ENCODE assay signal across 19 cellular contexts in the genomic region with DNA sequence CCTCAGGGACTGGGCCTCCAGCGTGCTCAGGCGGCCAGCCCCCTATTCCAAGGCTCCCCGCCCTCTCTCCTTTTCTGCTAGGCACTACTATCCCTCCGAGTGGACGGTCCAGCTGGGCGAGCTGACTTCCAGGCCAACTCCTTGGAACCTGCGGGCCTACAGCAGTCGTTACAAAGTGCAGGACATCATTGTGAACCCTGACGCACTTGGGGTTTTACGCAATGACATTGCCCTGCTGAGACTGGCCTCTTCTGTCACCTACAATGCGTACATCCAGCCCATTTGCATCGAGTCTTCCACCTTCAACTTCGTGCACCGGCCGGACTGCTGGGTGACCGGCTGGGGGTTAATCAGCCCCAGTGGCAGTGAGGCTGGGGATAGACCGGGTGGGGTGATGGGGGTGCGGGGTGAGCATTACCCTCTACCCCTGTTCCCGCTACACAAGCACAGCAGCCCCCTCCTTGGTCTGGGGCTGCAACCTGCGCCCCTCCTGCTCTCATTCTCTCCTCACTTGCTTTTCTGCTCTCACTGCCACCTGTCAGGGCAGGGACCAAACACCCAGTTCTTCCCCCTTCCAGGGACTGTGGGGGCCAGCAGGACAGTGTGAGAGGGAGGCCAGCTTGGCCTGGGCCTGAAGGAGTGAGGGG. TPM values are rescaled to one million over a fixed set of nuclear protein-coding genes. Genes with fewer than 3 reads are reported as not detected.
DNase-seq lines count a peak whose midpoint lies in the region; ATAC-seq and TF ChIP-seq lines count a peak whose summit lies in the region.
"Had no signal": no experiment of that assay in that cellular context is flagged by ENCODE, and none has a peak within 500 bp of the region (broad histone marks: within the 10 kb centered on the region; RNA-seq: fewer than 3 reads in every experiment).

No MANE protein-coding gene starts in this region.

- ATAC-seq in CD4-positive, alpha-beta T cell (ENCODE audit: poor library complexity), result no peak
- ATAC-seq: activated CD8-positive, alpha-beta T cell treated with anti-CD3 and anti-CD28 coated beads, Interleukin-2, amount 10 ng/mL, durations not matched to agents 7 days and 5 days had no signal

- CTCF ChIA-PET in Calu3 (lab: Charles Lee), result interaction anchor here (1.0 kb wide), 1 partner anchor 8 kb away, joined by 3 read pairs; no protein-coding TSS in a partner anchor
- CTCF ChIA-PET in CD4-positive, alpha-beta T cell (lab: Charles Lee), result no interaction called here

- H3K27me3 Mint-ChIP-seq in Calu3 (ENCODE audit: unreplicated experiment) (no peaks in the 10 kb centered on the region), progenitor cell of endocrine pancreas (peaks cover 3% of the 10 kb centered on the region)
- peaks cover 10% of the 10 kb centered on the region for H3K27me3 Mint-ChIP-seq in CD4-positive, alpha-beta T cell

- H3K4me1 Mint-ChIP-seq in Calu3 (ENCODE audit: low read depth, unreplicated experiment), result peaks cover 34% of the 10 kb centered on the region
- peaks cover 17% of the 10 kb centered on the region for H3K4me1 Mint-ChIP-seq in progenitor cell of endocrine pancreas (ENCODE audit: low read depth)
- H3K4me1 Mint-ChIP-seq in CD4-positive, alpha-beta T cell (ENCODE audit: low read depth), result no peaks in the 10 kb centered on the region
- H3K4me1 Mint-ChIP-seq: activated naive CD4-positive, alpha-beta T cell treated with anti-CD3 and anti-CD28 coated beads, Interleukin-2, amount 50 U/mL, for 24 hours; CD8-positive, alpha-beta memory T cell had no signal

- BruUV-seq in Calu3 (replicated peaks; lab: Mats Ljungman, UMichigan), result no TSS peak

- intact Hi-C loops in Calu3 (cut with micrococcal nuclease; ENCODE audit: unreplicated experiment), result no loop called here
- intact Hi-C loops in CD4-positive, alpha-beta T cell (cut with DNase I, micrococcal nuclease), result no loop called here

- H3K27ac Mint-ChIP-seq in Calu3 (ENCODE audit: unreplicated experiment), result peak overlapping the region; percentile 81
- peak overlapping the region; percentile 83 for H3K27ac Mint-ChIP-seq in progenitor cell of endocrine pancreas
- no peak overlapping the region for H3K27ac Mint-ChIP-seq in CD4-positive, alpha-beta T cell
- H3K27ac Mint-ChIP-seq: activated CD8-positive, alpha-beta T cell treated with anti-CD3 and anti-CD28 coated beads, Interleukin-2, amount 10 ng/mL, durations not matched to agents 7 days and 5 days; activated naive CD4-positive, alpha-beta T cell treated with anti-CD3 and anti-CD28 coated beads, Interleukin-2, amount 50 U/mL, for 24 hours; T-helper 2 cell treated with Interferon-gamma antibody and Interleukin-4, amounts not matched to agents 5 μg/mL and 100 μg/mL, for 36 hours had no signal

- H3K27me3 ChIP-seq in CD4-positive, alpha-beta T cell (ENCODE audit: control insufficient read depth, insufficient read depth, low read length), result no peaks in the 10 kb centered on the region
- H3K27me3 ChIP-seq: testis had no signal

- DNase-seq in Calu3, result no peak
- no peak for DNase-seq in epithelial cell of prostate (ENCODE audit: low read depth, low spot score)
- no peak for DNase-seq in progenitor cell of endocrine pancreas (ENCODE audit: low spot score, unreplicated experiment)
- no peak for DNase-seq in CD4-positive, alpha-beta T cell
- no peak for DNase-seq in NCI-H2171 (lab: John Stamatoyannopoulos, UW)
- no peak for DNase-seq in medulla oblongata (ENCODE audit: extremely low spot score)
- DNase-seq: activated CD4-positive, CD25-positive, alpha-beta regulatory T cell; activated CD8-positive, alpha-beta T cell treated with anti-CD3 and anti-CD28 coated beads, Interleukin-2, amount 10 ng/mL, durations not matched to agents 7 days and 5 days; activated T-cell treated with anti-CD3 and anti-CD28 coated beads, Interleukin-2, amount 50 U/mL, for 48 hours; testis had no signal

- H3K9me3 Mint-ChIP-seq in Calu3 (ENCODE audit: low read depth, unreplicated experiment), result peaks cover 7% of the 10 kb centered on the region
- H3K9me3 Mint-ChIP-seq in progenitor cell of endocrine pancreas (ENCODE audit: low read depth), result peaks cover 15% of the 10 kb centered on the region
- peaks cover 6% of the 10 kb centered on the region for H3K9me3 Mint-ChIP-seq in CD4-positive, alpha-beta T cell

- POLR2A ChIA-PET in CD4-positive, alpha-beta T cell (lab: Charles Lee), result no interaction called here

- TF ChIP-seq CTCF in Calu3 (IDR thresholded peaks at IDR 0.05; ENCODE audit: unreplicated experiment), result no peak
- no peak for TF ChIP-seq CTCF in progenitor cell of endocrine pancreas (IDR thresholded peaks at IDR 0.05; ENCODE audit: unreplicated experiment)
- no peak for TF ChIP-seq CTCF in CD4-positive, alpha-beta T cell (IDR thresholded peaks at IDR 0.05)

- peaks cover 11% of the 10 kb centered on the region for H3K36me3 Mint-ChIP-seq in Calu3 (ENCODE audit: insufficient read depth, unreplicated experiment)
- peaks cover 3% of the 10 kb centered on the region for H3K36me3 Mint-ChIP-seq in progenitor cell of endocrine pancreas (ENCODE audit: insufficient read depth)
- no peaks in the 10 kb centered on the region for H3K36me3 Mint-ChIP-seq in CD4-positive, alpha-beta T cell (ENCODE audit: low read depth)
- H3K36me3 Mint-ChIP-seq: CD8-positive, alpha-beta memory T cell had no signal

- peaks cover 9% of the 10 kb centered on the region for H3K9me3 ChIP-seq in CD4-positive, alpha-beta T cell (ENCODE audit: control insufficient read depth, low read length)
- H3K9me3 ChIP-seq: testis had no signal

- H3K4me3 Mint-ChIP-seq in Calu3 (ENCODE audit: low read depth, unreplicated experiment), result no peak overlapping the region
- no peak overlapping the region for H3K4me3 Mint-ChIP-seq in progenitor cell of endocrine pancreas (ENCODE audit: low read depth)
- H3K4me3 Mint-ChIP-seq in CD4-positive, alpha-beta T cell, result no peak overlapping the region
- H3K4me3 Mint-ChIP-seq: activated CD8-positive, alpha-beta T cell treated with anti-CD3 and anti-CD28 coated beads, Interleukin-2, amount 10 ng/mL, durations not matched to agents 7 days and 5 days; activated naive CD4-positive, alpha-beta T cell treated with anti-CD3 and anti-CD28 coated beads, Interleukin-2, amount 50 U/mL, for 24 hours; CD8-positive, alpha-beta memory T cell; T-helper 2 cell treated with Interferon-gamma antibody and Interleukin-4, amounts not matched to agents 5 μg/mL and 100 μg/mL, for 36 hours had no signal

- peak overlapping the region; percentile 38 for H3K27ac ChIP-seq in epithelial cell of prostate
- H3K27ac ChIP-seq in CD4-positive, alpha-beta T cell (ENCODE audit: low read depth, low read length), result no peak overlapping the region
- H3K27ac ChIP-seq: SJSA1, testis had no signal

RNA-seq across cellular contexts. Expression of gene PRSS41, which starts 1.1 kb away (rescaled TPM):
- not detected in 2 replicates for total RNA-seq in Calu3 (2022)
- total RNA-seq in progenitor cell of endocrine pancreas, result not detected in 2 replicates
- not detected for total RNA-seq in CD4-positive, alpha-beta T cell
- total RNA-seq: activated CD8-positive, alpha-beta T cell treated with anti-CD3 and anti-CD28 coated beads, Interleukin-2, amount 10 ng/mL, durations not matched to agents 7 days and 5 days; CD8-positive, alpha-beta memory T cell; cerebellum; HT1080; LHCN-M2; OCI-LY7; renal cortical epithelial cell; SJSA1 had no signal

RNA-seq across cellular contexts. Expression of gene PRSS33, which starts 12.0 kb away (rescaled TPM):
- total RNA-seq in Calu3 (2022), result 7.9 and 13.2 TPM in 2 replicates
- total RNA-seq in progenitor cell of endocrine pancreas, result 0.27 and 0.31 TPM in 2 replicates
- not detected for total RNA-seq in CD4-positive, alpha-beta T cell
- total RNA-seq: activated CD8-positive, alpha-beta T cell treated with anti-CD3 and anti-CD28 coated beads, Interleukin-2, amount 10 ng/mL, durations not matched to agents 7 days and 5 days; cerebellum; HT1080; LHCN-M2; OCI-LY7; renal cortical epithelial cell; SJSA1 had no signal

RNA-seq across cellular contexts. Expression of gene PRSS21, which starts 17.7 kb away (rescaled TPM):
- total RNA-seq in Calu3 (2022), result not detected in 2 replicates
- not detected in 2 replicates for total RNA-seq in progenitor cell of endocrine pancreas
- not detected for total RNA-seq in CD4-positive, alpha-beta T cell
- total RNA-seq: cerebellum, HT1080, LHCN-M2, SJSA1 had no signal

RNA-seq across cellular contexts. Expression of gene ELOB, which starts 22.2 kb away (rescaled TPM):
- total RNA-seq in Calu3 (2022), result 269 TPM in 2 replicates
- total RNA-seq in progenitor cell of endocrine pancreas, result 201 and 207 TPM in 2 replicates
- total RNA-seq in CD4-positive, alpha-beta T cell, result 100 to 1,000 TPM; 102 to 103 TPM

RNA-seq across cellular contexts. Expression of gene ZG16B, which starts 30.8 kb away (rescaled TPM):
- total RNA-seq in Calu3 (2022) (10.3 and 15.5 TPM in 2 replicates), progenitor cell of endocrine pancreas (not detected in 2 replicates)
- total RNA-seq in CD4-positive, alpha-beta T cell, result not detected
- total RNA-seq: cerebellum, LHCN-M2 had no signal
